ENCODE assay signal across 1 cellular context in the genomic region with DNA sequence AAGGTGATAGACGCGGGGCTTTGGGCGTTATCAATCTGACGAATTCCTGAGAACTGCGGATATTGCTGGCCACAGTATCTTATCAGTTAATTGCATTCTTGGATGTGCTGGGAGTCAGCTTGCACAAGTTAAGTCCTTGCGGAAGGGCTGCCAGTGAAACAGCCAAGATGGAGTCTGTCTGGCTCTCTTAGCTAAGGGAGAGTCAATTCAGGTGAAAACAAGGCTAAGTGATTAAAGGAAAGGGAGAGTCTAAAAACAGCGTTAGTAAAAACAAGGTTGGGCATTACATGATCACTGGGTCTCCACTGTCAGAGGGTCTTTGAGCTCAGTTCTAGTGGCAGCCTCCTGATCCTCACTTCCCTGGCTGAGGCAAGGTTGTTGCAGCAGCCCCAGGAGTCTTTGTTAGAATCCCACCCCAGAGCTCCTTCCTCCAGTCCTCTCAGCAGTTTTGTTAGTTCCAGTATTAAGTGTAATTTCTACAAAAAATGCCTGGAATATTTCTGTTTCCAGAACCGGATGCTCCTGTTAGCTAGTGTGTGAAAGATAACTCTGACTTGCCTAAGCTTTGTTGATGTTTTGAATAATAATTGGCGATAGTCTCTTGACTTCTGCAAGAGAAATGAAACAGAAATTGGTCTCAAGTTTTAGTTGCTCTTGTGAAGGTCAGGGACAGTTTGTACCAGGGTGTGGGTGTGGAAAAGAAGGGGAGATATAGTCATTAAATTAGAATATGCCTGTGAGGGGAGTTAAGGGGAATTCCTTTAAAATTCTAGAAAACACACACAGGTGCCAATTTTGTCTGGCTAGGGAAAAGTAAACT.
TF ChIP-seq lines count a peak whose summit lies in the region.

No MANE protein-coding gene starts in this region.

TF ChIP-seq in GM23338, 12 proteins besides CTCF, POLR2A, EP300 and RAD21 (continued from another document):
- TF ChIP-seq, protein P1, sequence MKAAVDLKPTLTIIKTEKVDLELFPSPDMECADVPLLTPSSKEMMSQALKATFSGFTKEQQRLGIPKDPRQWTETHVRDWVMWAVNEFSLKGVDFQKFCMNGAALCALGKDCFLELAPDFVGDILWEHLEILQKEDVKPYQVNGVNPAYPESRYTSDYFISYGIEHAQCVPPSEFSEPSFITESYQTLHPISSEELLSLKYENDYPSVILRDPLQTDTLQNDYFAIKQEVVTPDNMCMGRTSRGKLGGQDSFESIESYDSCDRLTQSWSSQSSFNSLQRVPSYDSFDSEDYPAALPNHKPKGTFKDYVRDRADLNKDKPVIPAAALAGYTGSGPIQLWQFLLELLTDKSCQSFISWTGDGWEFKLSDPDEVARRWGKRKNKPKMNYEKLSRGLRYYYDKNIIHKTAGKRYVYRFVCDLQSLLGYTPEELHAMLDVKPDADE (IDR thresholded peaks at IDR 0.05), result no peak
- TF ChIP-seq JUNB (IDR thresholded peaks at IDR 0.05; ENCODE audit: unreplicated experiment) (no peak), POLR2AphosphoS5 (IDR thresholded peaks at IDR 0.05; ENCODE audit: low read depth) (no peak), EZH2phosphoT487 (IDR thresholded peaks at IDR 0.05; ENCODE audit: unreplicated experiment) (no peak)
- TF ChIP-seq, protein P2, sequence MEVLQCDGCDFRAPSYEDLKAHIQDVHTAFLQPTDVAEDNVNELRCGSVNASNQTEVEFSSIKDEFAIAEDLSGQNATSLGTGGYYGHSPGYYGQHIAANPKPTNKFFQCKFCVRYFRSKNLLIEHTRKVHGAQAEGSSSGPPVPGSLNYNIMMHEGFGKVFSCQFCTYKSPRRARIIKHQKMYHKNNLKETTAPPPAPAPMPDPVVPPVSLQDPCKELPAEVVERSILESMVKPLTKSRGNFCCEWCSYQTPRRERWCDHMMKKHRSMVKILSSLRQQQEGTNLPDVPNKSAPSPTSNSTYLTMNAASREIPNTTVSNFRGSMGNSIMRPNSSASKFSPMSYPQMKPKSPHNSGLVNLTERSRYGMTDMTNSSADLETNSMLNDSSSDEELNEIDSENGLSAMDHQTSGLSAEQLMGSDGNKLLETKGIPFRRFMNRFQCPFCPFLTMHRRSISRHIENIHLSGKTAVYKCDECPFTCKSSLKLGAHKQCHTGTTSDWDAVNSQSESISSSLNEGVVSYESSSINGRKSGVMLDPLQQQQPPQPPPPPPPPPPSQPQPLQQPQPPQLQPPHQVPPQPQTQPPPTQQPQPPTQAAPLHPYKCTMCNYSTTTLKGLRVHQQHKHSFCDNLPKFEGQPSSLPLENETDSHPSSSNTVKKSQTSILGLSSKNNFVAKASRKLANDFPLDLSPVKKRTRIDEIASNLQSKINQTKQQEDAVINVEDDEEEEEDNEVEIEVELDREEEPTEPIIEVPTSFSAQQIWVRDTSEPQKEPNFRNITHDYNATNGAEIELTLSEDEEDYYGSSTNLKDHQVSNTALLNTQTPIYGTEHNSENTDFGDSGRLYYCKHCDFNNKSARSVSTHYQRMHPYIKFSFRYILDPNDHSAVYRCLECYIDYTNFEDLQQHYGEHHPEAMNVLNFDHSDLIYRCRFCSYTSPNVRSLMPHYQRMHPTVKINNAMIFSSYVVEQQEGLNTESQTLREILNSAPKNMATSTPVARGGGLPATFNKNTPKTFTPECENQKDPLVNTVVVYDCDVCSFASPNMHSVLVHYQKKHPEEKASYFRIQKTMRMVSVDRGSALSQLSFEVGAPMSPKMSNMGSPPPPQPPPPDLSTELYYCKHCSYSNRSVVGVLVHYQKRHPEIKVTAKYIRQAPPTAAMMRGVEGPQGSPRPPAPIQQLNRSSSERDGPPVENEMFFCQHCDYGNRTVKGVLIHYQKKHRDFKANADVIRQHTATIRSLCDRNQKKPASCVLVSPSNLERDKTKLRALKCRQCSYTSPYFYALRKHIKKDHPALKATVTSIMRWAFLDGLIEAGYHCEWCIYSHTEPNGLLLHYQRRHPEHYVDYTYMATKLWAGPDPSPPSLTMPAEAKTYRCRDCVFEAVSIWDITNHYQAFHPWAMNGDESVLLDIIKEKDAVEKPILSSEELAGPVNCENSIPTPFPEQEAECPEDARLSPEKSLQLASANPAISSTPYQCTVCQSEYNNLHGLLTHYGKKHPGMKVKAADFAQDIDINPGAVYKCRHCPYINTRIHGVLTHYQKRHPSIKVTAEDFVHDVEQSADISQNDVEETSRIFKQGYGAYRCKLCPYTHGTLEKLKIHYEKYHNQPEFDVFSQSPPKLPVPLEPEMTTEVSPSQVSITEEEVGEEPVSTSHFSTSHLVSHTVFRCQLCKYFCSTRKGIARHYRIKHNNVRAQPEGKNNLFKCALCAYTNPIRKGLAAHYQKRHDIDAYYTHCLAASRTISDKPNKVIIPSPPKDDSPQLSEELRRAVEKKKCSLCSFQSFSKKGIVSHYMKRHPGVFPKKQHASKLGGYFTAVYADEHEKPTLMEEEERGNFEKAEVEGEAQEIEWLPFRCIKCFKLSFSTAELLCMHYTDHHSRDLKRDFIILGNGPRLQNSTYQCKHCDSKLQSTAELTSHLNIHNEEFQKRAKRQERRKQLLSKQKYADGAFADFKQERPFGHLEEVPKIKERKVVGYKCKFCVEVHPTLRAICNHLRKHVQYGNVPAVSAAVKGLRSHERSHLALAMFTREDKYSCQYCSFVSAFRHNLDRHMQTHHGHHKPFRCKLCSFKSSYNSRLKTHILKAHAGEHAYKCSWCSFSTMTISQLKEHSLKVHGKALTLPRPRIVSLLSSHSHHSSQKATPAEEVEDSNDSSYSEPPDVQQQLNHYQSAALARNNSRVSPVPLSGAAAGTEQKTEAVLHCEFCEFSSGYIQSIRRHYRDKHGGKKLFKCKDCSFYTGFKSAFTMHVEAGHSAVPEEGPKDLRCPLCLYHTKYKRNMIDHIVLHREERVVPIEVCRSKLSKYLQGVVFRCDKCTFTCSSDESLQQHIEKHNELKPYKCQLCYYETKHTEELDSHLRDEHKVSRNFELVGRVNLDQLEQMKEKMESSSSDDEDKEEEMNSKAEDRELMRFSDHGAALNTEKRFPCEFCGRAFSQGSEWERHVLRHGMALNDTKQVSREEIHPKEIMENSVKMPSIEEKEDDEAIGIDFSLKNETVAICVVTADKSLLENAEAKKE (CRISPR knock-in tag; IDR thresholded peaks at IDR 0.05), result no peak
TF ChIP-seq in GM23338: peak in this region for 0.
